In genomic region chr4:4836044-4836443, GRCh38 we compare ENCODE assay signal across 12 cellular contexts. TPM values are rescaled to one million over a fixed set of nuclear protein-coding genes. Genes with fewer than 3 reads are reported as not detected.
DNase-seq lines count a peak whose midpoint lies in the region; TF ChIP-seq lines count a peak whose summit lies in the region.
"Had no signal": no experiment of that assay in that cellular context is flagged by ENCODE, and none has a peak within 500 bp of the region (broad histone marks: within the 10 kb centered on the region; RNA-seq: fewer than 3 reads in every experiment).

No MANE protein-coding gene starts in this region.

- peaks cover 4% of the 10 kb centered on the region for H3K9me3 Mint-ChIP-seq in chondrocyte (ENCODE audit: low read depth)

- H3K27me3 Mint-ChIP-seq in chondrocyte (ENCODE audit: low read depth): peaks cover 3% of the 10 kb centered on the region

- H3K4me1 Mint-ChIP-seq in chondrocyte (ENCODE audit: low read depth): no peaks in the 10 kb centered on the region
- H3K4me1 Mint-ChIP-seq: CD8-positive, alpha-beta memory T cell had no signal

- peak; percentile 10 for TF ChIP-seq CTCF in chondrocyte (IDR thresholded peaks at IDR 0.05)

- H3K4me3 Mint-ChIP-seq in chondrocyte (ENCODE audit: unreplicated experiment): no peak overlapping the region
- H3K4me3 Mint-ChIP-seq: CD8-positive, alpha-beta memory T cell had no signal

- no peak overlapping the region for H3K27ac Mint-ChIP-seq in chondrocyte (ENCODE audit: unreplicated experiment)
- H3K27ac Mint-ChIP-seq: CD8-positive, alpha-beta memory T cell had no signal

- H3K36me3 Mint-ChIP-seq in chondrocyte (ENCODE audit: low read depth): no peaks in the 10 kb centered on the region
- H3K36me3 Mint-ChIP-seq: CD8-positive, alpha-beta memory T cell had no signal

- peak; percentile 4 for DNase-seq in activated effector memory CD4-positive, alpha-beta T cell treated with anti-CD3 and anti-CD28 coated beads, Interleukin-2, amount 50 U/mL, for 16 hours
- no peak for DNase-seq in activated effector memory CD4-positive, alpha-beta T cell treated with Interleukin-2 at 50 U/mL for 16 hours
- DNase-seq in chondrocyte (ENCODE audit: low spot score) (no peak), islet precursor cell (peak; percentile 41), NCI-H1436 treated with DMSO at 0.1 percent for 48 hours (lab: John Stamatoyannopoulos, UW) (no peak), activated gamma-delta T cell treated with Interleukin-2 at 50 U/mL for 16 hours (no peak), DMS114 treated with DMSO at 0.1 percent for 48 hours (lab: John Stamatoyannopoulos, UW; ENCODE audit: unreplicated experiment) (no peak)
- DNase-seq: Caco-2; CD8-positive, alpha-beta memory T cell; DMS53; GM23248; KBM-7 had no signal

RNA-seq across cellular contexts. Expression of gene MSX1, which starts 23.4 kb away (rescaled TPM):
- 4.4 to 4.8 TPM (median 4.4 TPM) in 3 replicates for total RNA-seq in chondrocyte

Comparison
In these comparisons a context has a peak if more than half of its experiments do, and no peak if none do; other contexts are left out.
1. DNase-seq: peak in activated effector memory CD4-positive, alpha-beta T cell treated with anti-CD3 and anti-CD28 coated beads, Interleukin-2, amount 50 U/mL, for 16 hours (single experiment) and islet precursor cell (single experiment); none in activated effector memory CD4-positive, alpha-beta T cell treated with Interleukin-2 at 50 U/mL for 16 hours (single experiment), chondrocyte (single experiment), NCI-H1436 treated with DMSO at 0.1 percent for 48 hours (single experiment), activated gamma-delta T cell treated with Interleukin-2 at 50 U/mL for 16 hours (single experiment) and DMS114 treated with DMSO at 0.1 percent for 48 hours (single experiment).